In the genomic region with DNA sequence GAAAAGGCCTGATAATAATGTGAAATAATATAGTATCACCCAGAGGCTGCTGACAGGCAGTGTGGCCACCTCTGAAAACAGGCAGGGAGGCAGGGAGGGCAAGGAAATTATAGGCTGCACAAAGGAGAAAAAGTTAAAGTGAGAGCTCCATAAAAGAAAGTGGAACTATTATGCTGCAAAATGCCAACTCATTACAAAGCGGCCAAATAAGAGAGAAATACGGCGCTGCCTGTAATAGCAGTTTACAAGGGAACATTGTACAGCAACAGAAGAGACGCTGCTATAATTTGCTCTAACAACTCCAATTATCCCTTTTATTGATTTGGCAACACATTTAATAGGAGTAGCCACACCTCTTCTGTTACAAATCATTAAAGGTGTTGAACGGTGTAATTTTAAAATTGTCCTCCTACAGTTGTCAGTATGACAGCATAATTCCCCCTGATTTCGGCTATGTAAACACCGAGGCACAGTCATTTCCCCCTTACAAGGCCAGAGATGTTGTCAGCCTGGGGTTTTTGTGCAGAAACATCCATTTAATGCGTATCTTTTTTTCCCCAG, we compare ENCODE assay signal across 8 cellular contexts.
A peak's percentile ranks its signal among the peaks of the same experiment; 100 is the strongest.
DNase-seq lines count a peak whose midpoint lies in the region; ATAC-seq, FAIRE-seq and TF ChIP-seq lines count a peak whose summit lies in the region.

No MANE protein-coding gene starts in this region.

- no peaks in the 10 kb centered on the region for H3K79me2 ChIP-seq in mesendoderm (ENCODE audit: control insufficient read depth, insufficient read depth, low read length)

- H3K27me3 Mint-ChIP-seq in CD4-positive, CD25-positive, alpha-beta regulatory T cell: no peaks in the 10 kb centered on the region
- H3K27me3 Mint-ChIP-seq in activated T-helper 17 cell treated with anti-CD3 and anti-CD28 coated beads, Interleukin-2, amount 50 U/mL, for 72 hours: no peaks in the 10 kb centered on the region

- peak overlapping the region; percentile 97 to 99 (median 98) for H3K27ac Mint-ChIP-seq in CD4-positive, CD25-positive, alpha-beta regulatory T cell
- H3K27ac Mint-ChIP-seq in activated T-helper 17 cell treated with anti-CD3 and anti-CD28 coated beads, Interleukin-2, amount 50 U/mL, for 72 hours: peak overlapping the region; percentile 87

- peak overlapping the region; percentile 58 for H3K4me2 ChIP-seq in mesendoderm (ENCODE audit: low read length)

- no peak overlapping the region for H2BK120ac ChIP-seq in mesendoderm (ENCODE audit: low read depth, low read length)

- no peak overlapping the region for H3K4ac ChIP-seq in mesendoderm (ENCODE audit: low read depth, low read length)

- no peaks in the 10 kb centered on the region for H3K9me3 ChIP-seq in CD4-positive, CD25-positive, alpha-beta regulatory T cell (ENCODE audit: control insufficient read depth in 2 of 2, low read length in 2 of 2)

- H3K27ac ChIP-seq in CD4-positive, CD25-positive, alpha-beta regulatory T cell (ENCODE audit: insufficient read depth, low read length, poor library complexity, severe bottlenecking): peak overlapping the region; percentile 80
- H3K27ac ChIP-seq in mesendoderm (ENCODE audit: low read depth, low read length): no peak overlapping the region

- TF ChIP-seq CTCF in D721Med (IDR thresholded peaks at IDR 0.05; ENCODE audit: insufficient read depth, missing control alignments): no peak

- ATAC-seq in CD4-positive, CD25-positive, alpha-beta regulatory T cell (ENCODE audit: low read depth in 2 of 2): no peak
- peak; percentile 28 for ATAC-seq in HG03159 (IDR thresholded peaks at IDR 0.05; ENCODE audit: unreplicated experiment)
- peak; percentile 75 for ATAC-seq in activated T-helper 17 cell treated with anti-CD3 and anti-CD28 coated beads, Interleukin-2, amount 50 U/mL, for 72 hours (replicated peaks)
- no peak for ATAC-seq in HG03097 (IDR thresholded peaks at IDR 0.05; ENCODE audit: low FRiP score, unreplicated experiment)

- no peaks in the 10 kb centered on the region for H3K79me1 ChIP-seq in mesendoderm (ENCODE audit: low read length)

- DNase-seq in CD4-positive, CD25-positive, alpha-beta regulatory T cell: peak in 1 of 3 donors; percentile 53
- DNase-seq in mesendoderm: no peak
- DNase-seq in D721Med (ENCODE audit: insufficient read length, low spot score): no peak
- no peak for DNase-seq in A172 (ENCODE audit: low spot score)
- no peak for DNase-seq in NCI-H82 treated with DMSO at 0.1 percent for 48 hours (lab: John Stamatoyannopoulos, UW; ENCODE audit: unreplicated experiment)

- H3K36me3 ChIP-seq in CD4-positive, CD25-positive, alpha-beta regulatory T cell (ENCODE audit: control insufficient read depth, insufficient read depth, low read length): no peaks in the 10 kb centered on the region
- no peaks in the 10 kb centered on the region for H3K36me3 ChIP-seq in mesendoderm (ENCODE audit: control insufficient read depth, insufficient read depth, low read length)

- H3K23ac ChIP-seq in mesendoderm (ENCODE audit: low read length): no peak overlapping the region

- peak overlapping the region; percentile 63 for H3K9ac ChIP-seq in mesendoderm (ENCODE audit: low read length)

- no peaks in the 10 kb centered on the region for H3K9me3 Mint-ChIP-seq in CD4-positive, CD25-positive, alpha-beta regulatory T cell
- H3K9me3 Mint-ChIP-seq in activated T-helper 17 cell treated with anti-CD3 and anti-CD28 coated beads, Interleukin-2, amount 50 U/mL, for 72 hours: no peaks in the 10 kb centered on the region

- H2BK15ac ChIP-seq in mesendoderm (replicated peaks; ENCODE audit: low read depth): no peak overlapping the region

- no peak overlapping the region for H4K8ac ChIP-seq in mesendoderm (ENCODE audit: low read depth, low read length)

- peak overlapping the region; percentile 79 to 93 (median 88) for H3K4me3 Mint-ChIP-seq in CD4-positive, CD25-positive, alpha-beta regulatory T cell
- peak overlapping the region; percentile 79 for H3K4me3 Mint-ChIP-seq in activated T-helper 17 cell treated with anti-CD3 and anti-CD28 coated beads, Interleukin-2, amount 50 U/mL, for 72 hours

- H4K5ac ChIP-seq in mesendoderm (ENCODE audit: low read length): no peak overlapping the region

- peaks cover 5% of the 10 kb centered on the region for H3K36me3 Mint-ChIP-seq in CD4-positive, CD25-positive, alpha-beta regulatory T cell
- H3K36me3 Mint-ChIP-seq in activated T-helper 17 cell treated with anti-CD3 and anti-CD28 coated beads, Interleukin-2, amount 50 U/mL, for 72 hours (ENCODE audit: low read depth): peaks cover 7% of the 10 kb centered on the region

- WGBS in mesendoderm (ENCODE audit: extremely low coverage, insufficient coverage, low lambda C conversion rate): no CpG with 5 or more reads among the region's 8 CpGs

- H2BK5ac ChIP-seq in mesendoderm (ENCODE audit: low read length): no peak overlapping the region

- H3K56ac ChIP-seq in mesendoderm (ENCODE audit: low read length): peak overlapping the region; percentile 86

- FAIRE-seq in D721Med (lab: Jason Lieb, UNC): no peak

- H3K4me1 Mint-ChIP-seq in CD4-positive, CD25-positive, alpha-beta regulatory T cell: peaks cover 15 to 54% (median 33%) of the 10 kb centered on the region in 4 donors
- H3K4me1 Mint-ChIP-seq in activated T-helper 17 cell treated with anti-CD3 and anti-CD28 coated beads, Interleukin-2, amount 50 U/mL, for 72 hours: peaks cover 25% of the 10 kb centered on the region

- H3K4me1 ChIP-seq in CD4-positive, CD25-positive, alpha-beta regulatory T cell (ENCODE audit: control insufficient read depth, insufficient read depth, low read length, poor library complexity, severe bottlenecking): peaks cover 44% of the 10 kb centered on the region
- H3K4me1 ChIP-seq in mesendoderm (ENCODE audit: control insufficient read depth, low read depth, low read length): peaks cover 6% of the 10 kb centered on the region

- peak overlapping the region; percentile 79 for H3K4me3 ChIP-seq in CD4-positive, CD25-positive, alpha-beta regulatory T cell (ENCODE audit: low read depth, low read length)
- no peak overlapping the region for H3K4me3 ChIP-seq in mesendoderm (ENCODE audit: low read length)

- H3K18ac ChIP-seq in mesendoderm (ENCODE audit: low read length): peak overlapping the region; percentile 19

- H2AK5ac ChIP-seq in mesendoderm (ENCODE audit: low read length): no peak overlapping the region

- no peaks in the 10 kb centered on the region for H3K27me3 ChIP-seq in CD4-positive, CD25-positive, alpha-beta regulatory T cell (ENCODE audit: control insufficient read depth, insufficient read depth, low read length)
- no peaks in the 10 kb centered on the region for H3K27me3 ChIP-seq in mesendoderm (ENCODE audit: insufficient read depth, low read length, poor library complexity)

Comparison
In these comparisons a context has a peak if more than half of its experiments do, and no peak if none do; other contexts are left out.
1. ATAC-seq: peak in HG03159 (single experiment) and activated T-helper 17 cell treated with anti-CD3 and anti-CD28 coated beads, Interleukin-2, amount 50 U/mL, for 72 hours (single experiment); none in CD4-positive, CD25-positive, alpha-beta regulatory T cell (0 of 2) and HG03097 (single experiment).